In genomic region chr10:52220947-52221346, GRCh38 we compare ENCODE assay signal across 15 cellular contexts.
DNase-seq lines count a peak whose midpoint lies in the region; ATAC-seq lines count a peak whose summit lies in the region.
"Had no signal": no experiment of that assay in that cellular context is flagged by ENCODE, and none has a peak within 500 bp of the region (broad histone marks: within the 10 kb centered on the region; RNA-seq: fewer than 3 reads in every experiment).

No MANE protein-coding gene starts in this region.

- DNase-seq in left colon (no peak), NOMO-1 treated with DMSO at 0.1 percent for 48 hours (lab: John Stamatoyannopoulos, UW; ENCODE audit: unreplicated experiment) (no peak), MV-4-11 (lab: John Stamatoyannopoulos, UW) (no peak), kidney glomerular epithelial cell (lab: John Stamatoyannopoulos, UW) (no peak)
- DNase-seq: C1 segment of cervical spinal cord; Calu3; CD4-positive, alpha-beta T cell; DMS79; GOT3 had no signal

- peak; percentile 37 for ATAC-seq in GM18861 (IDR thresholded peaks at IDR 0.05; ENCODE audit: unreplicated experiment)
- peak; percentile 43 for ATAC-seq in GM19023 (IDR thresholded peaks at IDR 0.05; ENCODE audit: unreplicated experiment)
- ATAC-seq in HG02763 (IDR thresholded peaks at IDR 0.05; ENCODE audit: unreplicated experiment), result peak; percentile 43
- peak; percentile 66 for ATAC-seq in left colon
- ATAC-seq in GM21576 (IDR thresholded peaks at IDR 0.05; ENCODE audit: unreplicated experiment), result no peak
- ATAC-seq: GM12878, HepG2 had no signal

- intact Hi-C loops in left colon (cut with DNase I, micrococcal nuclease), result no loop called here
